Comparison of ENCODE assay signal across 8 cellular contexts in the genomic region with DNA sequence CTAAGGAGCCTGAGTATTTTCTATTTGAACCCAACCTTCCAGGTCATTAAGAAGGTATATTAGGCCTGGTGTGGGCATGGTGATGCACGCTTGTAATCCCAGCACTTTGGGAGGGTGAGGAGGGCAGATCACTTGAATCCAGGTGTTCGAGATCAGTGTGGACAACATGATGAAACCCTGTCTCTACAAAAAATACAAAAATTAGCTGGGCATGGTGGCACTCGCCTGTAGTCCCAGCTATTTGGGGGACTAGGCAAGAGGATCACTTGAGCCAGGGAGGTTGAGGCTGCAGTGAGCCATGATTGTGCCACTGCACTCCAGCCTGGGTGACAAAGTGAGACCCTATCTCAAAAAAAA. TPM values are rescaled to one million over a fixed set of nuclear protein-coding genes. Genes with fewer than 3 reads are reported as not detected.
DNase-seq lines count a peak whose midpoint lies in the region; ATAC-seq and TF ChIP-seq lines count a peak whose summit lies in the region.
"Not testable (repeated sequence)": the region's sequence is repeated elsewhere in the genome, so short reads cannot be mapped to it uniquely, and the experiment has no call there.

No MANE protein-coding gene starts in this region.

- peaks cover 31% of the 10 kb centered on the region; the same call in 1 of the 2 replicates for H3K36me3 ChIP-seq in BLaER1
- H3K36me3 ChIP-seq in Karpas-422 (ENCODE audit: insufficient read depth, low read length); liver (ENCODE audit: control insufficient read depth in 4 of 4, insufficient read depth in 3 of 4, low read depth in 1 of 4, low read length in 3 of 4); neutrophil; stomach: not testable (repeated sequence)

- H3K9me2 ChIP-seq in Karpas-422 (replicated peaks; ENCODE audit: insufficient read depth, low read length): not testable (repeated sequence)

- DNase-seq in Karpas-422; activated CD4-positive, alpha-beta T cell treated with anti-CD3 and anti-CD28 coated beads for 36 hours; activated naive CD8-positive, alpha-beta T cell treated with anti-CD3 and anti-CD28 coated beads, Interleukin-2, amount 10 ng/mL, durations not matched to agents 7 days and 5 days; endothelial cell (ENCODE audit: low spot score); stomach: not testable (repeated sequence)

- CTCF ChIA-PET in activated CD4-positive, alpha-beta T cell treated with anti-CD3 and anti-CD28 coated beads for 36 hours (lab: Charles Lee): interaction anchor here (1.2 to 1.3 kb wide), 2 partner anchors 8 to 43 kb away, joined by 3 to 5 read pairs; no protein-coding TSS in a partner anchor

- TF ChIP-seq CTCF in endothelial cell (IDR thresholded peaks at IDR 0.05; ENCODE audit: unreplicated experiment); liver (IDR thresholded peaks at IDR 0.05; ENCODE audit: low read depth, low read length, missing input control); neutrophil (IDR thresholded peaks at IDR 0.05); stomach (IDR thresholded peaks at IDR 0.05): not testable (repeated sequence)

- TF ChIP-seq RAD21 in liver (IDR thresholded peaks at IDR 0.05): not testable (repeated sequence)

- peaks cover 97% of the 10 kb centered on the region for H3K79me2 ChIP-seq in Karpas-422 (ENCODE audit: low read length)

- not testable (repeated sequence) for H3K9me3 Mint-ChIP-seq in activated CD4-positive, alpha-beta T cell treated with anti-CD3 and anti-CD28 coated beads for 36 hours (ENCODE audit: low read depth); activated naive CD8-positive, alpha-beta T cell treated with anti-CD3 and anti-CD28 coated beads, Interleukin-2, amount 10 ng/mL, durations not matched to agents 7 days and 5 days; endothelial cell (ENCODE audit: unreplicated experiment)

- H3K4me3 Mint-ChIP-seq in activated CD4-positive, alpha-beta T cell treated with anti-CD3 and anti-CD28 coated beads for 36 hours; endothelial cell (ENCODE audit: unreplicated experiment): not testable (repeated sequence)
- H3K4me3 Mint-ChIP-seq in activated naive CD8-positive, alpha-beta T cell treated with anti-CD3 and anti-CD28 coated beads, Interleukin-2, amount 10 ng/mL, durations not matched to agents 7 days and 5 days: peak overlapping the region; percentile 68

- H3K27me3 Mint-ChIP-seq in activated CD4-positive, alpha-beta T cell treated with anti-CD3 and anti-CD28 coated beads for 36 hours; activated naive CD8-positive, alpha-beta T cell treated with anti-CD3 and anti-CD28 coated beads, Interleukin-2, amount 10 ng/mL, durations not matched to agents 7 days and 5 days; endothelial cell (ENCODE audit: unreplicated experiment): not testable (repeated sequence)

- intact Hi-C loops in activated CD4-positive, alpha-beta T cell treated with anti-CD3 and anti-CD28 coated beads for 36 hours (cut with DNase I, micrococcal nuclease): loop anchor here (1.0 to 10.0 kb wide), 3 partner anchors 47 to 55 kb away; no protein-coding TSS in a partner anchor
- intact Hi-C loops in stomach (cut with DNase I; ENCODE audit: low total_unique reads): loop anchor here (5.0 kb wide), 1 partner anchor 105 kb away; no protein-coding TSS in a partner anchor

- POLR2A ChIA-PET in activated CD4-positive, alpha-beta T cell treated with anti-CD3 and anti-CD28 coated beads for 36 hours (lab: Charles Lee): interaction anchor here (1.2 kb wide), 1 partner anchor 50 kb away, joined by 3 read pairs; the partner anchor contains the start of gene MAPK1
- POLR2A ChIA-PET in activated naive CD8-positive, alpha-beta T cell treated with anti-CD3 and anti-CD28 coated beads, Interleukin-2, amount 10 ng/mL, durations not matched to agents 7 days and 5 days (lab: Charles Lee): not testable (repeated sequence)

- H3K9me3 ChIP-seq in BLaER1; Karpas-422 (ENCODE audit: low read length); liver (ENCODE audit: control insufficient read depth in 4 of 4, low read length in 3 of 4); neutrophil; stomach: not testable (repeated sequence)

- H3K27ac ChIP-seq in BLaER1 (peak overlapping the region; percentile 66), Karpas-422 (ENCODE audit: low read length) (peak overlapping the region; percentile 57), liver (ENCODE audit: low read depth in 1 of 2, low read length in 2 of 2) (peak overlapping the region; percentile 65 to 68), neutrophil (peak overlapping the region; percentile 98), stomach (peak overlapping the region in 4 of 5 donors; percentile 66 to 84 (median 74))

- H3K4me1 Mint-ChIP-seq in activated CD4-positive, alpha-beta T cell treated with anti-CD3 and anti-CD28 coated beads for 36 hours: peaks cover 60% of the 10 kb centered on the region
- peaks cover 36% of the 10 kb centered on the region for H3K4me1 Mint-ChIP-seq in activated naive CD8-positive, alpha-beta T cell treated with anti-CD3 and anti-CD28 coated beads, Interleukin-2, amount 10 ng/mL, durations not matched to agents 7 days and 5 days
- H3K4me1 Mint-ChIP-seq in endothelial cell (ENCODE audit: unreplicated experiment): peaks cover 33% of the 10 kb centered on the region

- H3K4me3 ChIP-seq in BLaER1: peak overlapping the region; percentile 26; the same call in 1 of the 2 replicates
- H3K4me3 ChIP-seq in Karpas-422 (ENCODE audit: low read length); liver (ENCODE audit: low read depth in 1 of 3, low read length in 3 of 3): not testable (repeated sequence)
- peak overlapping the region; percentile 52 to 53 for H3K4me3 ChIP-seq in neutrophil (ENCODE audit: low read depth in 1 of 2, low read length in 1 of 2)
- peak overlapping the region in 2 of 4 donors; percentile 0 to 18 for H3K4me3 ChIP-seq in stomach

- ATAC-seq in activated CD4-positive, alpha-beta T cell treated with anti-CD3 and anti-CD28 coated beads for 36 hours; activated naive CD8-positive, alpha-beta T cell treated with anti-CD3 and anti-CD28 coated beads, Interleukin-2, amount 10 ng/mL, durations not matched to agents 7 days and 5 days (ENCODE audit: low read depth): not testable (repeated sequence)

- H3K4me1 ChIP-seq in BLaER1: peaks cover 59% of the 10 kb centered on the region
- peaks cover 33% of the 10 kb centered on the region for H3K4me1 ChIP-seq in Karpas-422 (ENCODE audit: low read length)
- not testable (repeated sequence) for H3K4me1 ChIP-seq in liver (ENCODE audit: control insufficient read depth in 4 of 4, insufficient read depth in 4 of 4, low read length in 3 of 4)
- peaks cover 60 to 79% of the 10 kb centered on the region in 2 experiments for H3K4me1 ChIP-seq in neutrophil (ENCODE audit: control insufficient read depth in 1 of 2, insufficient read depth in 1 of 2, low read depth in 1 of 2, low read length in 1 of 2)
- peaks cover 37 to 83% (median 61%) of the 10 kb centered on the region in 4 donors for H3K4me1 ChIP-seq in stomach

- 93% methylated on average over 3 of the region's 3 CpGs for WGBS in liver
- WGBS in stomach, 5 donors: 85 to 95% (median 92%) methylated on average over 3 of the region's 3 CpGs

- TF ChIP-seq EP300 in stomach (IDR thresholded peaks at IDR 0.05): not testable (repeated sequence)

- H3K4me2 ChIP-seq in BLaER1: peak overlapping the region; percentile 83
- H3K4me2 ChIP-seq in Karpas-422 (ENCODE audit: low read depth, low read length, poor library complexity, severe bottlenecking): peak overlapping the region; percentile 13

- not testable (repeated sequence) for H3K27me3 ChIP-seq in BLaER1; Karpas-422 (ENCODE audit: low read length); liver (ENCODE audit: control insufficient read depth in 4 of 4, insufficient read depth in 4 of 4, low read length in 3 of 4); neutrophil; stomach

- H3K27ac Mint-ChIP-seq in activated CD4-positive, alpha-beta T cell treated with anti-CD3 and anti-CD28 coated beads for 36 hours: peak overlapping the region; percentile 95
- H3K27ac Mint-ChIP-seq in activated naive CD8-positive, alpha-beta T cell treated with anti-CD3 and anti-CD28 coated beads, Interleukin-2, amount 10 ng/mL, durations not matched to agents 7 days and 5 days: peak overlapping the region; percentile 87
- peak overlapping the region; percentile 97 for H3K27ac Mint-ChIP-seq in endothelial cell (ENCODE audit: unreplicated experiment)

- peaks cover 94% of the 10 kb centered on the region for H4K20me1 ChIP-seq in BLaER1
- not testable (repeated sequence) for H4K20me1 ChIP-seq in Karpas-422 (ENCODE audit: insufficient read depth, low read depth, low read length)

- H3K9ac ChIP-seq in BLaER1: peak overlapping the region; percentile 36
- not testable (repeated sequence) for H3K9ac ChIP-seq in Karpas-422 (ENCODE audit: low read length); liver (ENCODE audit: low read depth in 1 of 2, low read length in 2 of 2)

- peaks cover 13% of the 10 kb centered on the region for H3K36me3 Mint-ChIP-seq in activated CD4-positive, alpha-beta T cell treated with anti-CD3 and anti-CD28 coated beads for 36 hours (ENCODE audit: low read depth)
- H3K36me3 Mint-ChIP-seq in activated naive CD8-positive, alpha-beta T cell treated with anti-CD3 and anti-CD28 coated beads, Interleukin-2, amount 10 ng/mL, durations not matched to agents 7 days and 5 days: peaks cover 11% of the 10 kb centered on the region
- H3K36me3 Mint-ChIP-seq in endothelial cell (ENCODE audit: low read depth, unreplicated experiment): not testable (repeated sequence)

- H2AFZ ChIP-seq in Karpas-422 (ENCODE audit: low read length): not testable (repeated sequence)

- not testable (repeated sequence) for TF ChIP-seq POLR2A in stomach (IDR thresholded peaks at IDR 0.05)

RNA-seq across cellular contexts. Expression of gene MAPK1, which starts 50.0 kb away (rescaled TPM):
- total RNA-seq in Karpas-422 (2014; rRNA removed; shearing (Covaris generic); ENCODE audit: low replicate concordance): 38.9 and 53.6 TPM in 2 replicates
- 100 to 1,000 TPM in 1 of 2 experiments, 10 to 100 TPM in 1; 91.9 to 108 TPM for total RNA-seq in activated CD4-positive, alpha-beta T cell treated with anti-CD3 and anti-CD28 coated beads for 36 hours
- 100 to 1,000 TPM; 126 to 131 TPM for total RNA-seq in activated naive CD8-positive, alpha-beta T cell treated with anti-CD3 and anti-CD28 coated beads, Interleukin-2, amount 10 ng/mL, durations not matched to agents 7 days and 5 days
- total RNA-seq in endothelial cell (ENCODE audit: unreplicated experiment) (119 TPM), liver (10 to 100 TPM; 29.0 to 31.8 TPM), stomach (10 to 100 TPM; 42.0 to 81.6 (median 56.5) TPM)
- polyA plus RNA-seq in liver (10 to 100 TPM in 1 of 2 donors, 1 to 10 TPM in 1; 8.3 to 16.6 TPM), stomach (10 to 100 TPM; 10.4 to 20.5 (median 17.5) TPM)
